17 cellular contexts compared by ENCODE assay signal in the genomic region with DNA sequence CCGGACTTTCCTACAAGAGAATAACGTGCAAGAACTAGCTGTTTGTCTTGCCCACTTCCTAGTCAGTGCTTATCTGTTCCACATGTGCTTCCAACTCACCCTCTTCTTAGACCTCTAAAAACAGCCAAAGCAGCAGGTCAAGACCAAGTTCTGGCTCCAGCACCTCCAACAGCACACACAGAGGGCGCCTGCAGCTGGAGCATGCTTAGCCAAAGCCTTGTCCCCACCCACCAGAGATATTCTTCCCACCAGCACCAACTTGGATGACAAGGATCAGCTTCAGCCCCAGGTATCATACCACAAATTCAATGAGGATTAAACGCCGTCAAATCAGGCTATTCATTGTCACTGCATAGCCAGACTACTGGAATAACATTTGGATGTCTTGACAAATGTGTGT.
"Had no signal": no experiment of that assay in that cellular context is flagged by ENCODE, and none has a peak within 500 bp of the region (broad histone marks: within the 10 kb centered on the region; RNA-seq: fewer than 3 reads in every experiment).

No MANE protein-coding gene starts in this region.

- ATAC-seq: heart left ventricle; lower lobe of right lung; stimulated activated naive CD8-positive, alpha-beta T cell treated with anti-CD3 and anti-CD28 coated beads, Interleukin-15, Interleukin-2, amounts not matched to agents 100 U/mL and 50 U/mL, for 24 hours had no signal

- H3K4me1 ChIP-seq: lower lobe of right lung had no signal

- H3K27ac Mint-ChIP-seq: activated naive CD8-positive, alpha-beta T cell; activated T-helper 2 cell treated with anti-CD3 and anti-CD28 coated beads, Interferon-gamma antibody, Interleukin-2, Interleukin-4, amounts not matched to agents 10 μg/mL and 5 μg/mL and 100 μg/mL, durations not matched to agents 14 hours and 24 hours and 36 hours had no signal

- H3K27me3 Mint-ChIP-seq: activated naive CD8-positive, alpha-beta T cell; naive B cell had no signal

- DNase-seq: activated CD4-positive, CD25-positive, alpha-beta regulatory T cell treated with anti-CD3 and anti-CD28 coated beads, Interleukin-2, amount 50 U/mL, for 72 hours; activated naive CD4-positive, alpha-beta T cell; activated T-cell treated with anti-CD3 and anti-CD28 coated beads, Interleukin-2, amount 50 U/mL, for 1 hour; central memory CD4-positive, alpha-beta T cell; heart left ventricle; lower lobe of right lung; naive B cell; occipital lobe; posterior cingulate gyrus; spleen; stimulated activated CD4-positive, alpha-beta T cell treated with anti-CD3 and anti-CD28 coated beads, Interleukin-4, amount 100 ng/mL, for 1 hour; stimulated activated naive CD8-positive, alpha-beta T cell treated with anti-CD3 and anti-CD28 coated beads, Interleukin-15, Interleukin-2, amounts not matched to agents 100 U/mL and 50 U/mL, for 24 hours; T1000 had no signal

- H3K9me3 Mint-ChIP-seq: activated T-helper 2 cell treated with anti-CD3 and anti-CD28 coated beads, Interferon-gamma antibody, Interleukin-2, Interleukin-4, amounts not matched to agents 10 μg/mL and 5 μg/mL and 100 μg/mL, durations not matched to agents 14 hours and 24 hours and 36 hours; naive B cell had no signal

- H3K4me1 Mint-ChIP-seq: neural crest cell had no signal

- H3K27ac ChIP-seq: heart left ventricle, lower lobe of right lung, spleen, VCaP had no signal

- H3K4me3 Mint-ChIP-seq: activated naive CD8-positive, alpha-beta T cell; naive B cell; neural crest cell had no signal

- H3K9me3 ChIP-seq: heart left ventricle, lower lobe of right lung, spleen had no signal

- H3K4me3 ChIP-seq: heart left ventricle, lower lobe of right lung, spleen had no signal

- H3K27me3 ChIP-seq: heart left ventricle, spleen had no signal
